1 cellular context compared by ENCODE assay signal in the genomic region with DNA sequence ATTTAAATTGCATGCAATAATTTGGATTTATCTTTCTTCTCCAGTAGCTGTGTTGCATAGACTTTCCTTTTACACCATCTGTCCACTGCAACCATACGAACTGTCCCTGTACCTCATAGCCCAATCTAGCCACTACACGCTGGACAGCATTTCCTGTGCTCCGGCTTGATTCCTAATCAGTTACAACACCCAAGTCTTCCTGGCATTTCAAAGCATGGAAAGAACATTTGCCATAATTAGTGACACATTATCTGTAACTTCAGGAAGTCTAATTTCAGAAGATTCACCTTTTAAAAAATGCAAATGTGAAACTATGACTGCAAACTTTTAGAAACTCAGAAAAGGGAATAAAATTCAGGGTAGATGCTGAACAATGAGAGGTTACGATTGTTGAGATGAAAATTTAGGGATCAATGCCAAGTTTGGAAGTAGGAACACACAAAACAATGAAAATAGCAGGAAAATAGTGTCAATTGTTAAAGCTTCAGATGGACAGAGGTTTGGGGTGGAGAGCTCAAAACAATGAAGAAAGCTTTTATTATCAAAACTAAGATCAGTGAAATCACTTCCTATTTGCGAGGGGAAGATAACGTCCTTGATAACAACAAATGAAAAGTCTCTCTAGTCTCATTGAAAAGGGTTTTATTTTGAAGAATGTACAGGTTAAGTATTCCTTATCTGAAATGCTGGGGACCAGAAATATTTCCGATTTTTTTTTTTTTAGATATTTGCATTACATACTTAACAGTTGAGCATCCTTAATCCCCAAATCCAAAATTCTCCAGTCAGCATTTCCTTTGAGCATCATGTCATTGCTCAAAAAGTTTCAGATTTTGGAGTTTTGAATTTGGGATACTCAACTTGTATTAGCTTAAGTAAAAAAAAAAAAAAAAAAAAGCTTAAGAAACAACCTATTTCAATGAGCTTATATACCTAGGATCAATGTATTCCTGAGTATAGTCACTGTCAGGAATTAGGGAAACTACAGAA.
TF ChIP-seq lines count a peak whose summit lies in the region.

No MANE protein-coding gene starts in this region.

TF ChIP-seq in WTC11, 78 proteins besides CTCF, POLR2A, EP300 and RAD21 (continued from another document):
- no peak for TF ChIP-seq EMX1 (CRISPR knock-in tag; IDR thresholded peaks at IDR 0.05)
- TF ChIP-seq, protein P1, sequence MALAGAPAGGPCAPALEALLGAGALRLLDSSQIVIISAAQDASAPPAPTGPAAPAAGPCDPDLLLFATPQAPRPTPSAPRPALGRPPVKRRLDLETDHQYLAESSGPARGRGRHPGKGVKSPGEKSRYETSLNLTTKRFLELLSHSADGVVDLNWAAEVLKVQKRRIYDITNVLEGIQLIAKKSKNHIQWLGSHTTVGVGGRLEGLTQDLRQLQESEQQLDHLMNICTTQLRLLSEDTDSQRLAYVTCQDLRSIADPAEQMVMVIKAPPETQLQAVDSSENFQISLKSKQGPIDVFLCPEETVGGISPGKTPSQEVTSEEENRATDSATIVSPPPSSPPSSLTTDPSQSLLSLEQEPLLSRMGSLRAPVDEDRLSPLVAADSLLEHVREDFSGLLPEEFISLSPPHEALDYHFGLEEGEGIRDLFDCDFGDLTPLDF (CRISPR knock-in tag; IDR thresholded peaks at IDR 0.05), result no peak
- TF ChIP-seq, protein P2, sequence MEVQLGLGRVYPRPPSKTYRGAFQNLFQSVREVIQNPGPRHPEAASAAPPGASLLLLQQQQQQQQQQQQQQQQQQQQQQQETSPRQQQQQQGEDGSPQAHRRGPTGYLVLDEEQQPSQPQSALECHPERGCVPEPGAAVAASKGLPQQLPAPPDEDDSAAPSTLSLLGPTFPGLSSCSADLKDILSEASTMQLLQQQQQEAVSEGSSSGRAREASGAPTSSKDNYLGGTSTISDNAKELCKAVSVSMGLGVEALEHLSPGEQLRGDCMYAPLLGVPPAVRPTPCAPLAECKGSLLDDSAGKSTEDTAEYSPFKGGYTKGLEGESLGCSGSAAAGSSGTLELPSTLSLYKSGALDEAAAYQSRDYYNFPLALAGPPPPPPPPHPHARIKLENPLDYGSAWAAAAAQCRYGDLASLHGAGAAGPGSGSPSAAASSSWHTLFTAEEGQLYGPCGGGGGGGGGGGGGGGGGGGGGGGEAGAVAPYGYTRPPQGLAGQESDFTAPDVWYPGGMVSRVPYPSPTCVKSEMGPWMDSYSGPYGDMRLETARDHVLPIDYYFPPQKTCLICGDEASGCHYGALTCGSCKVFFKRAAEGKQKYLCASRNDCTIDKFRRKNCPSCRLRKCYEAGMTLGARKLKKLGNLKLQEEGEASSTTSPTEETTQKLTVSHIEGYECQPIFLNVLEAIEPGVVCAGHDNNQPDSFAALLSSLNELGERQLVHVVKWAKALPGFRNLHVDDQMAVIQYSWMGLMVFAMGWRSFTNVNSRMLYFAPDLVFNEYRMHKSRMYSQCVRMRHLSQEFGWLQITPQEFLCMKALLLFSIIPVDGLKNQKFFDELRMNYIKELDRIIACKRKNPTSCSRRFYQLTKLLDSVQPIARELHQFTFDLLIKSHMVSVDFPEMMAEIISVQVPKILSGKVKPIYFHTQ (CRISPR knock-in tag; IDR thresholded peaks at IDR 0.05), result no peak
- no peak for TF ChIP-seq GABPB1 (CRISPR knock-in tag; IDR thresholded peaks at IDR 0.05)
- TF ChIP-seq ESRRA (CRISPR knock-in tag; IDR thresholded peaks at IDR 0.05; ENCODE audit: borderline replicate concordance), result no peak
- TF ChIP-seq ZNF423 (CRISPR knock-in tag; IDR thresholded peaks at IDR 0.05), result no peak
- TF ChIP-seq, protein P3, sequence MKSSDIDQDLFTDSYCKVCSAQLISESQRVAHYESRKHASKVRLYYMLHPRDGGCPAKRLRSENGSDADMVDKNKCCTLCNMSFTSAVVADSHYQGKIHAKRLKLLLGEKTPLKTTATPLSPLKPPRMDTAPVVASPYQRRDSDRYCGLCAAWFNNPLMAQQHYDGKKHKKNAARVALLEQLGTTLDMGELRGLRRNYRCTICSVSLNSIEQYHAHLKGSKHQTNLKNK (CRISPR knock-in tag; IDR thresholded peaks at IDR 0.05), result no peak
- no peak for TF ChIP-seq TEAD1 (CRISPR knock-in tag; IDR thresholded peaks at IDR 0.05)
- TF ChIP-seq, protein P4, sequence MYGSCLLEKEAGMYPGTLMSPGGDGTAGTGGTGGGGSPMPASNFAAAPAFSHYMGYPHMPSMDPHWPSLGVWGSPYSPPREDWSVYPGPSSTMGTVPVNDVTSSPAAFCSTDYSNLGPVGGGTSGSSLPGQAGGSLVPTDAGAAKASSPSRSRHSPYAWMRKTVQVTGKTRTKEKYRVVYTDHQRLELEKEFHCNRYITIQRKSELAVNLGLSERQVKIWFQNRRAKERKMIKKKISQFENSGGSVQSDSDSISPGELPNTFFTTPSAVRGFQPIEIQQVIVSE (CRISPR knock-in tag; IDR thresholded peaks at IDR 0.05; ENCODE audit: borderline replicate concordance), result no peak
- TF ChIP-seq, protein P5, sequence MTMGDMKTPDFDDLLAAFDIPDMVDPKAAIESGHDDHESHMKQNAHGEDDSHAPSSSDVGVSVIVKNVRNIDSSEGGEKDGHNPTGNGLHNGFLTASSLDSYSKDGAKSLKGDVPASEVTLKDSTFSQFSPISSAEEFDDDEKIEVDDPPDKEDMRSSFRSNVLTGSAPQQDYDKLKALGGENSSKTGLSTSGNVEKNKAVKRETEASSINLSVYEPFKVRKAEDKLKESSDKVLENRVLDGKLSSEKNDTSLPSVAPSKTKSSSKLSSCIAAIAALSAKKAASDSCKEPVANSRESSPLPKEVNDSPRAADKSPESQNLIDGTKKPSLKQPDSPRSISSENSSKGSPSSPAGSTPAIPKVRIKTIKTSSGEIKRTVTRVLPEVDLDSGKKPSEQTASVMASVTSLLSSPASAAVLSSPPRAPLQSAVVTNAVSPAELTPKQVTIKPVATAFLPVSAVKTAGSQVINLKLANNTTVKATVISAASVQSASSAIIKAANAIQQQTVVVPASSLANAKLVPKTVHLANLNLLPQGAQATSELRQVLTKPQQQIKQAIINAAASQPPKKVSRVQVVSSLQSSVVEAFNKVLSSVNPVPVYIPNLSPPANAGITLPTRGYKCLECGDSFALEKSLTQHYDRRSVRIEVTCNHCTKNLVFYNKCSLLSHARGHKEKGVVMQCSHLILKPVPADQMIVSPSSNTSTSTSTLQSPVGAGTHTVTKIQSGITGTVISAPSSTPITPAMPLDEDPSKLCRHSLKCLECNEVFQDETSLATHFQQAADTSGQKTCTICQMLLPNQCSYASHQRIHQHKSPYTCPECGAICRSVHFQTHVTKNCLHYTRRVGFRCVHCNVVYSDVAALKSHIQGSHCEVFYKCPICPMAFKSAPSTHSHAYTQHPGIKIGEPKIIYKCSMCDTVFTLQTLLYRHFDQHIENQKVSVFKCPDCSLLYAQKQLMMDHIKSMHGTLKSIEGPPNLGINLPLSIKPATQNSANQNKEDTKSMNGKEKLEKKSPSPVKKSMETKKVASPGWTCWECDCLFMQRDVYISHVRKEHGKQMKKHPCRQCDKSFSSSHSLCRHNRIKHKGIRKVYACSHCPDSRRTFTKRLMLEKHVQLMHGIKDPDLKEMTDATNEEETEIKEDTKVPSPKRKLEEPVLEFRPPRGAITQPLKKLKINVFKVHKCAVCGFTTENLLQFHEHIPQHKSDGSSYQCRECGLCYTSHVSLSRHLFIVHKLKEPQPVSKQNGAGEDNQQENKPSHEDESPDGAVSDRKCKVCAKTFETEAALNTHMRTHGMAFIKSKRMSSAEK (CRISPR knock-in tag; IDR thresholded peaks at IDR 0.05; ENCODE audit: borderline replicate concordance), result no peak
- TF ChIP-seq, protein P6, sequence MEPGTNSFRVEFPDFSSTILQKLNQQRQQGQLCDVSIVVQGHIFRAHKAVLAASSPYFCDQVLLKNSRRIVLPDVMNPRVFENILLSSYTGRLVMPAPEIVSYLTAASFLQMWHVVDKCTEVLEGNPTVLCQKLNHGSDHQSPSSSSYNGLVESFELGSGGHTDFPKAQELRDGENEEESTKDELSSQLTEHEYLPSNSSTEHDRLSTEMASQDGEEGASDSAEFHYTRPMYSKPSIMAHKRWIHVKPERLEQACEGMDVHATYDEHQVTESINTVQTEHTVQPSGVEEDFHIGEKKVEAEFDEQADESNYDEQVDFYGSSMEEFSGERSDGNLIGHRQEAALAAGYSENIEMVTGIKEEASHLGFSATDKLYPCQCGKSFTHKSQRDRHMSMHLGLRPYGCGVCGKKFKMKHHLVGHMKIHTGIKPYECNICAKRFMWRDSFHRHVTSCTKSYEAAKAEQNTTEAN (CRISPR knock-in tag; IDR thresholded peaks at IDR 0.05), result no peak
- TF ChIP-seq, protein P7, sequence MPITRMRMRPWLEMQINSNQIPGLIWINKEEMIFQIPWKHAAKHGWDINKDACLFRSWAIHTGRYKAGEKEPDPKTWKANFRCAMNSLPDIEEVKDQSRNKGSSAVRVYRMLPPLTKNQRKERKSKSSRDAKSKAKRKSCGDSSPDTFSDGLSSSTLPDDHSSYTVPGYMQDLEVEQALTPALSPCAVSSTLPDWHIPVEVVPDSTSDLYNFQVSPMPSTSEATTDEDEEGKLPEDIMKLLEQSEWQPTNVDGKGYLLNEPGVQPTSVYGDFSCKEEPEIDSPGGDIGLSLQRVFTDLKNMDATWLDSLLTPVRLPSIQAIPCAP (CRISPR knock-in tag; IDR thresholded peaks at IDR 0.05), result no peak
